Comparison of ENCODE assay signal across 8 cellular contexts in genomic region chr20:23606652-23607049, GRCh38. TPM values are rescaled to one million over a fixed set of nuclear protein-coding genes. Genes with fewer than 3 reads are reported as not detected.
DNase-seq lines count a peak whose midpoint lies in the region; ATAC-seq and TF ChIP-seq lines count a peak whose summit lies in the region.

No MANE protein-coding gene starts in this region.

- H3K4me1 ChIP-seq in ovary (ENCODE audit: insufficient read depth) (no peaks in the 10 kb centered on the region), upper lobe of left lung (peaks cover 0 to 7% (median 0%) of the 10 kb centered on the region in 4 donors)

- H3K27me3 ChIP-seq in ovary, result no peaks in the 10 kb centered on the region
- H3K27me3 ChIP-seq in upper lobe of left lung, result no peaks in the 10 kb centered on the region

- TF ChIP-seq CTCF in ovary (IDR thresholded peaks at IDR 0.05) (peak; percentile 64 to 81 (median 68)), upper lobe of left lung (IDR thresholded peaks at IDR 0.05) (peak; percentile 86 to 89 (median 88))

- H3K9me3 ChIP-seq in ovary (no peaks in the 10 kb centered on the region), upper lobe of left lung (no peaks in the 10 kb centered on the region)

- TF ChIP-seq EP300 in ovary (IDR thresholded peaks at IDR 0.05) (no peak), upper lobe of left lung (IDR thresholded peaks at IDR 0.05) (no peak)

- peak; percentile 76 for DNase-seq in EL
- DNase-seq in Kasumi-1 (lab: John Stamatoyannopoulos, UW), result peak; percentile 31 to 53
- DNase-seq in RPMI7951 (ENCODE audit: low read depth), result peak; percentile 84
- DNase-seq in activated effector memory CD4-positive, alpha-beta T cell treated with Interleukin-2 at 50 U/mL for 16 hours, result peak; percentile 27
- peak; percentile 75 for DNase-seq in germinal center (ENCODE audit: low spot score)
- DNase-seq in ovary, result peak; percentile 71 to 87 (median 82)
- DNase-seq in upper lobe of left lung, result peak; percentile 62 to 91

- no peak overlapping the region for H3K27ac ChIP-seq in ovary
- H3K27ac ChIP-seq in upper lobe of left lung, result no peak overlapping the region

- H3K4me3 ChIP-seq in ovary (no peak overlapping the region), upper lobe of left lung (no peak overlapping the region)

- intact Hi-C loops in ovary (cut with DNase I), result loop anchor here in 2 of 4 donors (10.0 kb wide), 3 partner anchors 162 to 378 kb away; partner anchors contain the start of gene GGTLC1 (in 1 of the 2)

- WGBS in ovary, 3 donors, result 8 to 12% (median 10%) methylated on average over 9 of the region's 9 CpGs
- WGBS in upper lobe of left lung, 2 donors, result 10 to 24% methylated on average over 5 to 9 of the region's 9 CpGs

- no peak for TF ChIP-seq POLR2A in ovary (IDR thresholded peaks at IDR 0.05)
- no peak for TF ChIP-seq POLR2A in upper lobe of left lung (IDR thresholded peaks at IDR 0.05)

- H3K36me3 ChIP-seq in ovary (no peaks in the 10 kb centered on the region), upper lobe of left lung (no peaks in the 10 kb centered on the region)

- ATAC-seq in GM21825 (IDR thresholded peaks at IDR 0.05; ENCODE audit: unreplicated experiment) (peak; percentile 90), upper lobe of left lung (ENCODE audit: low FRiP score in 2 of 2) (peak; percentile 78 to 94)

RNA-seq across cellular contexts. Expression of gene CST9, which starts 0.9 kb away (rescaled TPM):
- total RNA-seq in RPMI7951 (2014; rRNA removed; shearing (Covaris generic)), result not detected in 2 replicates
- not detected for total RNA-seq in ovary
- polyA plus RNA-seq in ovary, result not detected
- total RNA-seq in upper lobe of left lung, result not detected

RNA-seq across cellular contexts. Expression of gene CST3, which starts 31.1 kb away (rescaled TPM):
- 515 and 755 TPM in 2 replicates for total RNA-seq in RPMI7951 (2014; rRNA removed; shearing (Covaris generic))
- 100 to 1,000 TPM; 317 to 889 (median 588) TPM for total RNA-seq in ovary
- polyA plus RNA-seq in ovary, result 100 to 1,000 TPM; 352 to 404 TPM
- 1,000 to 10,000 TPM in 3 of 6 donors, 100 to 1,000 TPM in 3; 201 to 1,402 (median 970) TPM for total RNA-seq in upper lobe of left lung

RNA-seq across cellular contexts. Expression of gene CST9L, which starts 38.4 kb away (rescaled TPM):
- not detected in 2 replicates for total RNA-seq in RPMI7951 (2014; rRNA removed; shearing (Covaris generic))
- not detected for total RNA-seq in ovary
- not detected for polyA plus RNA-seq in ovary
- total RNA-seq in upper lobe of left lung, result not detected

Comparison
In these comparisons a context has a peak if more than half of its experiments do, and no peak if none do; other contexts are left out.
1. DNase-seq: peak in every context shown above with its lines; median percentile 84 in RPMI7951; 82 in ovary; 76 in upper lobe of left lung; 76 in EL; 75 in germinal center; 42 in Kasumi-1; 27 in activated effector memory CD4-positive, alpha-beta T cell treated with Interleukin-2 at 50 U/mL for 16 hours.